In genomic region chr10:119908201-119908600, GRCh38 we compare ENCODE assay signal across 20 cellular contexts. TPM values are rescaled to one million over a fixed set of nuclear protein-coding genes. Genes with fewer than 3 reads are reported as not detected.
DNase-seq lines count a peak whose midpoint lies in the region; ATAC-seq and TF ChIP-seq lines count a peak whose summit lies in the region.
"Had no signal": no experiment of that assay in that cellular context is flagged by ENCODE, and none has a peak within 500 bp of the region (broad histone marks: within the 10 kb centered on the region; RNA-seq: fewer than 3 reads in every experiment).

No MANE protein-coding gene starts in this region.

- no peak for TF ChIP-seq CTCF in CD8-positive, alpha-beta T cell (IDR thresholded peaks at IDR 0.05)

- no peaks in the 10 kb centered on the region for H3K27me3 Mint-ChIP-seq in CD8-positive, alpha-beta T cell (ENCODE audit: low read depth)
- H3K27me3 Mint-ChIP-seq: CD8-positive, alpha-beta memory T cell; IgD-negative memory B cell had no signal

- H3K27me3 ChIP-seq in CD8-positive, alpha-beta T cell (ENCODE audit: insufficient read depth, low read length) = no peaks in the 10 kb centered on the region
- H3K27me3 ChIP-seq: BLaER1 treated with 17β-estradiol and CSF1 and Interleukin-3, amounts not matched to agents 10 nM and 100 nM had no signal

- peak overlapping the region; percentile 74 for H3K27ac Mint-ChIP-seq in CD8-positive, alpha-beta T cell

- H3K27ac ChIP-seq in CD8-positive, alpha-beta T cell (ENCODE audit: low read depth, low read length) = no peak overlapping the region
- H3K27ac ChIP-seq: BLaER1 treated with 17β-estradiol and CSF1 and Interleukin-3, amounts not matched to agents 10 nM and 100 nM had no signal

- H3K4me3 Mint-ChIP-seq in CD8-positive, alpha-beta T cell = no peak overlapping the region
- H3K4me3 Mint-ChIP-seq: CD8-positive, alpha-beta memory T cell; IgD-negative memory B cell had no signal

- H3K9me3 ChIP-seq in CD8-positive, alpha-beta T cell (ENCODE audit: low read length) = no peaks in the 10 kb centered on the region
- H3K9me3 ChIP-seq: BLaER1 treated with 17β-estradiol and CSF1 and Interleukin-3, amounts not matched to agents 10 nM and 100 nM; HAP-1 had no signal

- peaks cover 17% of the 10 kb centered on the region for H3K36me3 ChIP-seq in CD8-positive, alpha-beta T cell (ENCODE audit: insufficient read depth, low read length)

- POLR2A ChIA-PET in CD8-positive, alpha-beta T cell (lab: Charles Lee) = no interaction called here

- no peak for DNase-seq in CD8-positive, alpha-beta T cell
- peak; percentile 36 for DNase-seq in GM04503 (ENCODE audit: low read depth)
- DNase-seq in M059J (ENCODE audit: low read depth) = peak; percentile 2
- peak; percentile 10 for DNase-seq in renal cortical epithelial cell (ENCODE audit: low read depth)
- no peak for DNase-seq in NCI-H524 treated with DMSO at 0.1 percent for 48 hours (lab: John Stamatoyannopoulos, UW)
- DNase-seq in NCI-H1105 treated with DMSO at 0.1 percent for 48 hours (lab: John Stamatoyannopoulos, UW) = no peak
- DNase-seq in GDM1 (lab: John Stamatoyannopoulos, UW) = no peak
- DNase-seq: ACHN; Calu3; CD8-positive, alpha-beta memory T cell; GF-D8; NCI-H1417; NCI-H187; NCI-H446; NCI-H526 treated with DMSO at 0.1 percent for 48 hours; OCI-M1; Right ventricle myocardium superior had no signal

- intact Hi-C loops in CD8-positive, alpha-beta T cell (cut with DNase I, micrococcal nuclease) = no loop called here

- H3K9me3 Mint-ChIP-seq in CD8-positive, alpha-beta T cell = no peaks in the 10 kb centered on the region
- H3K9me3 Mint-ChIP-seq: CD8-positive, alpha-beta memory T cell; IgD-negative memory B cell had no signal

- H3K4me3 ChIP-seq in CD8-positive, alpha-beta T cell (ENCODE audit: low read depth, low read length) = no peak overlapping the region
- H3K4me3 ChIP-seq: BLaER1 treated with 17β-estradiol and CSF1 and Interleukin-3, amounts not matched to agents 10 nM and 100 nM; HAP-1 had no signal

- H3K4me1 ChIP-seq in CD8-positive, alpha-beta T cell (ENCODE audit: insufficient read depth, low read length) = no peaks in the 10 kb centered on the region
- H3K4me1 ChIP-seq: HAP-1 had no signal

- no peaks in the 10 kb centered on the region for H3K4me1 Mint-ChIP-seq in CD8-positive, alpha-beta T cell (ENCODE audit: low read depth)

- CTCF ChIA-PET in CD8-positive, alpha-beta T cell (lab: Charles Lee) = no interaction called here

- H3K36me3 Mint-ChIP-seq in CD8-positive, alpha-beta T cell = peaks cover 74% of the 10 kb centered on the region

- ATAC-seq in CD8-positive, alpha-beta T cell = no peak

RNA-seq across cellular contexts. Expression of gene SEC23IP, which starts 15.7 kb away (rescaled TPM):
- 10 to 100 TPM; 16.2 to 19.8 TPM for total RNA-seq in CD8-positive, alpha-beta T cell
- total RNA-seq in M059J (2014; rRNA removed; shearing (Covaris generic)) = 27.8 and 32.2 TPM in 2 replicates
- total RNA-seq in renal cortical epithelial cell = 14.2 and 53.8 TPM in 2 replicates

RNA-seq across cellular contexts. Expression of gene MCMBP, which starts 35.6 kb away (rescaled TPM):
- 10 to 100 TPM; 21.0 to 21.2 TPM for total RNA-seq in CD8-positive, alpha-beta T cell
- total RNA-seq in M059J (2014; rRNA removed; shearing (Covaris generic)) = 53.1 and 83.4 TPM in 2 replicates
- total RNA-seq in renal cortical epithelial cell = 52.3 and 55.3 TPM in 2 replicates

Comparison
In these comparisons a context has a peak if more than half of its experiments do, and no peak if none do; other contexts are left out.
1. DNase-seq: peak in GM04503 (single experiment), M059J (single experiment) and renal cortical epithelial cell (single experiment); none in CD8-positive, alpha-beta T cell (0 of 7), NCI-H524 treated with DMSO at 0.1 percent for 48 hours (single experiment), NCI-H1105 treated with DMSO at 0.1 percent for 48 hours (single experiment) and GDM1 (single experiment).